8 cellular contexts compared by ENCODE assay signal in genomic region chr2:133421516-133422324, GRCh38.
DNase-seq lines count a peak whose midpoint lies in the region; ATAC-seq and TF ChIP-seq lines count a peak whose summit lies in the region.

No MANE protein-coding gene starts in this region.

- DNase-seq in BE2C (peak; percentile 16), HuH-7 (ENCODE audit: low spot score) (peak; percentile 49), testis (peak; percentile 36), NCI-H226 (no peak), spleen (no peak)
- DNase-seq in activated CD4-positive, CD25-positive, alpha-beta regulatory T cell (lab: John Stamatoyannopoulos, UW): no peak

- no peaks in the 10 kb centered on the region for H3K9me3 ChIP-seq in BE2C
- no peaks in the 10 kb centered on the region for H3K9me3 ChIP-seq in testis
- H3K9me3 ChIP-seq in spleen: no peaks in the 10 kb centered on the region

- TF ChIP-seq POLR2A in testis (IDR thresholded peaks at IDR 0.05): no peak
- TF ChIP-seq POLR2A in spleen (IDR thresholded peaks at IDR 0.05): no peak

- H3K27me3 ChIP-seq in BE2C: no peaks in the 10 kb centered on the region
- no peaks in the 10 kb centered on the region for H3K27me3 ChIP-seq in testis
- H3K27me3 ChIP-seq in spleen (replicated peaks in 1 of 7): no peaks in the 10 kb centered on the region

- 56 to 58% methylated on average over 4 of the region's 4 CpGs for WGBS in testis, 2 donors
- 50 to 67% (median 64%) methylated on average over 4 of the region's 4 CpGs for WGBS in spleen, 5 donors

- no peak overlapping the region for H3K27ac ChIP-seq in testis
- no peak overlapping the region for H3K27ac ChIP-seq in spleen

- no peaks in the 10 kb centered on the region for H3K36me3 ChIP-seq in BE2C
- no peaks in the 10 kb centered on the region for H3K36me3 ChIP-seq in testis (ENCODE audit: low read depth, missing control alignments)
- no peaks in the 10 kb centered on the region for H3K36me3 ChIP-seq in spleen

- no peak overlapping the region for H3K4me3 ChIP-seq in BE2C (ENCODE audit: low read depth, low read length)
- no peak overlapping the region for H3K4me3 ChIP-seq in testis
- H3K4me3 ChIP-seq in spleen: no peak overlapping the region

- intact Hi-C loops in testis (cut with DNase I; ENCODE audit: low total_unique reads): no loop called here
- intact Hi-C loops in spleen (cut with DNase I; ENCODE audit: low total_unique reads): no loop called here

- H3K4me1 ChIP-seq in BE2C: peaks cover 4% of the 10 kb centered on the region; the same call in 1 of the 2 replicates
- H3K4me1 ChIP-seq in testis: peaks cover 4% of the 10 kb centered on the region
- no peaks in the 10 kb centered on the region for H3K4me1 ChIP-seq in spleen

- ATAC-seq in GM21447 (IDR thresholded peaks at IDR 0.05; ENCODE audit: unreplicated experiment) (peak; percentile 92), esophagus mucosa (peak; percentile 41)

- TF ChIP-seq CTCF in BE2C (IDR thresholded peaks at IDR 0.05; ENCODE audit: low read depth, low read length) (peak; percentile 15; the same call in 1 of the 2 replicates), testis (IDR thresholded peaks at IDR 0.05) (no peak), spleen (IDR thresholded peaks at IDR 0.05 in 8 of 11, conservative IDR thresholded peaks at IDR 0.05 in 3 of 11) (no peak)

Comparison
In these comparisons a context has a peak if more than half of its experiments do, and no peak if none do; other contexts are left out.
1. DNase-seq: peak in BE2C (single experiment), HuH-7 (single experiment) and testis (single experiment); none in NCI-H226 (single experiment), activated CD4-positive, CD25-positive, alpha-beta regulatory T cell (0 of 4) and spleen (single experiment).